ENCODE assay signal across 8 cellular contexts in genomic region chrX:49269010-49269767, GRCh38. TPM values are rescaled to one million over a fixed set of nuclear protein-coding genes. Genes with fewer than 3 reads are reported as not detected.
DNase-seq lines count a peak whose midpoint lies in the region; ATAC-seq, FAIRE-seq and TF ChIP-seq lines count a peak whose summit lies in the region.

No MANE protein-coding gene starts in this region.

- H3K9me3 ChIP-seq in keratinocyte (ENCODE audit: control insufficient read depth, low read depth, low read length), result no peaks in the 10 kb centered on the region

- no peaks in the 10 kb centered on the region for H4K20me1 ChIP-seq in keratinocyte (ENCODE audit: control insufficient read depth, extremely low read depth, insufficient read depth, low read length)

- no peaks in the 10 kb centered on the region for H3K36me3 ChIP-seq in keratinocyte (ENCODE audit: control insufficient read depth in 2 of 2, extremely low read depth in 1 of 2, insufficient read depth in 2 of 2, low read length in 2 of 2)

- TF ChIP-seq POLR2A in GM19193 (IDR thresholded peaks at IDR 0.05; ENCODE audit: extremely low read depth, insufficient read depth, insufficient read length), result peak; percentile 73

- H3K4me1 ChIP-seq in keratinocyte (ENCODE audit: control insufficient read depth, extremely low read depth, insufficient read depth, low read length), result peaks cover 14% of the 10 kb centered on the region

- dilution Hi-C loops in keratinocyte (cut with MboI; ENCODE audit: extremely low pct_ligation_motif_present, low sequenced_read_pairs), result no loop called here

- ATAC-seq in HG03432 (IDR thresholded peaks at IDR 0.05; ENCODE audit: unreplicated experiment), result peak; percentile 86

- DNase-seq in Ammon's horn (ENCODE audit: low spot score) (peak; percentile 98), NCI-H460 (ENCODE audit: extremely low read depth, low read depth) (peak; percentile 98), cerebellum (ENCODE audit: low spot score) (peak; percentile 93), keratinocyte (ENCODE audit: low read depth, low spot score) (peak; percentile 86)
- DNase-seq in activated CD4-positive, alpha-beta T cell treated with anti-CD3 and anti-CD28 coated beads for 1 hour, result peak; percentile 90
- peak; percentile 83 to 94 (median 93) for DNase-seq in stimulated activated CD4-positive, alpha-beta T cell treated with anti-CD3 and anti-CD28 coated beads, Interleukin-12 subunit alpha, Interleukin-12 subunit beta, amount 100 ng/mL, for 48 hours (ENCODE audit: low read depth in 2 of 3, low spot score in 1 of 3)

- H3K4me2 ChIP-seq in keratinocyte (ENCODE audit: control insufficient read depth, extremely low read depth, insufficient read depth, low read depth, low read length), result peak overlapping the region; percentile 88

- H2AFZ ChIP-seq in keratinocyte (ENCODE audit: control insufficient read depth, low read length), result peak overlapping the region; percentile 93

- H3K4me3 ChIP-seq in keratinocyte (ENCODE audit: control insufficient read depth in 2 of 3, extremely low read depth in 1 of 3, insufficient read depth in 2 of 3, low read depth in 1 of 3, low read length in 3 of 3), result peak overlapping the region; percentile 49 to 80 (median 62)

- peak overlapping the region; percentile 89 for H3K9ac ChIP-seq in keratinocyte (ENCODE audit: control insufficient read depth, extremely low read depth, insufficient read depth, low read length)

- H3K79me2 ChIP-seq in keratinocyte (ENCODE audit: control insufficient read depth, insufficient read depth, low read length), result peaks cover 2% of the 10 kb centered on the region

- peak; percentile 61 for FAIRE-seq in keratinocyte (lab: Jason Lieb, UNC)

- TF ChIP-seq CTCF in keratinocyte (optimal IDR thresholded peaks at IDR 0.05 in 1 of 3, IDR thresholded peaks at IDR 0.05 in 1 of 3, conservative IDR thresholded peaks at IDR 0.05 in 1 of 3; ENCODE audit: extremely low read depth in 1 of 3, insufficient read depth in 2 of 3, low read length in 3 of 3), result no peak

- peak overlapping the region; percentile 95 for H3K27ac ChIP-seq in keratinocyte (ENCODE audit: control insufficient read depth, insufficient read depth, low read length)

- no peaks in the 10 kb centered on the region for H3K9me1 ChIP-seq in keratinocyte (ENCODE audit: control insufficient read depth, extremely low read depth, insufficient read depth, low read length)

- H3K27me3 ChIP-seq in keratinocyte (ENCODE audit: control insufficient read depth, extremely low read depth, insufficient read depth, low read length), result no peaks in the 10 kb centered on the region

RNA-seq across cellular contexts. Expression of gene PPP1R3F, which starts 0.4 kb away (rescaled TPM):
- total RNA-seq in NCI-H460 (2014; rRNA removed; shearing (Covaris generic)), result 7.3 and 7.9 TPM in 2 replicates
- polyA plus RNA-seq in NCI-H460 (2014; cell fraction: nucleus; rRNA removed), result 6.5 and 8.0 TPM in 2 replicates
- 8.1 TPM for total RNA-seq in cerebellum
- polyA plus RNA-seq in keratinocyte, result 0.29 to 1.4 TPM (median 0.62 TPM) in 3 replicates
- 3.7 TPM for polyA plus RNA-seq in keratinocyte (2011; ENCODE audit: low read depth)
- polyA plus RNA-seq in keratinocyte (2011; cell fraction: cytosol; rRNA removed), result 0.55 and 0.64 TPM in 2 replicates
- 0.47 and 1.1 TPM in 2 replicates for polyA plus RNA-seq in keratinocyte (2011; cell fraction: nucleus; rRNA removed)
- polyA plus RNA-seq in keratinocyte (2012; ENCODE audit: low replicate concordance), result 0.49 and 1.4 TPM in 2 replicates
- 0.10 to 1.1 TPM (median 0.26 TPM) in 3 replicates for polyA minus RNA-seq in keratinocyte
- polyA minus RNA-seq in keratinocyte (2011; cell fraction: cytosol; rRNA and poly(A)+ RNA removed), result not detected
- 0.47 and 1.3 TPM in 2 replicates for polyA minus RNA-seq in keratinocyte (2011; cell fraction: nucleus; rRNA and poly(A)+ RNA removed)

RNA-seq across cellular contexts. Expression of gene FOXP3, which starts 4.7 kb away (rescaled TPM):
- total RNA-seq in NCI-H460 (2014; rRNA removed; shearing (Covaris generic)), result 0.09 and 0.10 TPM in 2 replicates
- not detected in 2 replicates for polyA plus RNA-seq in NCI-H460 (2014; cell fraction: nucleus; rRNA removed)
- not detected for total RNA-seq in cerebellum
- 0.05 to 0.12 TPM (median 0.06 TPM) in 3 replicates for polyA plus RNA-seq in keratinocyte
- not detected for polyA plus RNA-seq in keratinocyte (2011; ENCODE audit: low read depth)
- polyA plus RNA-seq in keratinocyte (2011; cell fraction: cytosol; rRNA removed), result 0.02 and 0.09 TPM in 2 replicates
- polyA plus RNA-seq in keratinocyte (2011; cell fraction: nucleus; rRNA removed), result 0.15 and 0.31 TPM in 2 replicates
- 0.18 and 0.31 TPM in 2 replicates for polyA plus RNA-seq in keratinocyte (2012; ENCODE audit: low replicate concordance)
- 0.10 to 0.46 TPM in 2 of 3 replicates, not detected in the other for polyA minus RNA-seq in keratinocyte
- not detected for polyA minus RNA-seq in keratinocyte (2011; cell fraction: cytosol; rRNA and poly(A)+ RNA removed)
- polyA minus RNA-seq in keratinocyte (2011; cell fraction: nucleus; rRNA and poly(A)+ RNA removed), result 0.21 TPM in 1 of 2 replicates, not detected in the other

RNA-seq across cellular contexts. Expression of gene CCDC22, which starts 33.9 kb away (rescaled TPM):
- 19.5 and 23.2 TPM in 2 replicates for total RNA-seq in NCI-H460 (2014; rRNA removed; shearing (Covaris generic))
- 34.0 and 36.7 TPM in 2 replicates for polyA plus RNA-seq in NCI-H460 (2014; cell fraction: nucleus; rRNA removed)
- total RNA-seq in cerebellum, result 6.6 TPM
- 8.2 to 13.5 TPM (median 8.5 TPM) in 3 replicates for polyA plus RNA-seq in keratinocyte
- polyA plus RNA-seq in keratinocyte (2011; ENCODE audit: low read depth), result 7.2 TPM
- 7.2 and 12.3 TPM in 2 replicates for polyA plus RNA-seq in keratinocyte (2011; cell fraction: cytosol; rRNA removed)
- polyA plus RNA-seq in keratinocyte (2011; cell fraction: nucleus; rRNA removed), result 13.9 and 15.8 TPM in 2 replicates
- 9.7 and 12.1 TPM in 2 replicates for polyA plus RNA-seq in keratinocyte (2012; ENCODE audit: low replicate concordance)
- polyA minus RNA-seq in keratinocyte, result 13.6 to 35.7 TPM (median 19.0 TPM) in 3 replicates
- 27.8 TPM for polyA minus RNA-seq in keratinocyte (2011; cell fraction: cytosol; rRNA and poly(A)+ RNA removed)
- 7.6 and 7.9 TPM in 2 replicates for polyA minus RNA-seq in keratinocyte (2011; cell fraction: nucleus; rRNA and poly(A)+ RNA removed)

RNA-seq across cellular contexts. Expression of gene GAGE10, which starts 34.3 kb away (rescaled TPM):
- total RNA-seq in NCI-H460 (2014; rRNA removed; shearing (Covaris generic)), result not detected in 2 replicates
- not detected in 2 replicates for polyA plus RNA-seq in NCI-H460 (2014; cell fraction: nucleus; rRNA removed)
- not detected for total RNA-seq in cerebellum
- polyA plus RNA-seq in keratinocyte, result not detected in 3 replicates
- not detected for polyA plus RNA-seq in keratinocyte (2011; ENCODE audit: low read depth)
- not detected in 2 replicates for polyA plus RNA-seq in keratinocyte (2011; cell fraction: cytosol; rRNA removed)
- polyA plus RNA-seq in keratinocyte (2011; cell fraction: nucleus; rRNA removed), result not detected in 2 replicates
- polyA plus RNA-seq in keratinocyte (2012; ENCODE audit: low replicate concordance), result not detected in 2 replicates
- not detected in 3 replicates for polyA minus RNA-seq in keratinocyte
- not detected for polyA minus RNA-seq in keratinocyte (2011; cell fraction: cytosol; rRNA and poly(A)+ RNA removed)
- not detected in 2 replicates for polyA minus RNA-seq in keratinocyte (2011; cell fraction: nucleus; rRNA and poly(A)+ RNA removed)

RNA-seq across cellular contexts. Expression of gene CACNA1F, which starts 36.0 kb away (rescaled TPM):
- total RNA-seq in NCI-H460 (2014; rRNA removed; shearing (Covaris generic)), result 0.05 TPM in 1 of 2 replicates, not detected in the other
- 0.02 and 0.14 TPM in 2 replicates for polyA plus RNA-seq in NCI-H460 (2014; cell fraction: nucleus; rRNA removed)
- 0.36 TPM for total RNA-seq in cerebellum
- polyA plus RNA-seq in keratinocyte, result 0.03 TPM in 1 of 3 replicates, not detected in the others
- polyA plus RNA-seq in keratinocyte (2011; ENCODE audit: low read depth), result not detected
- not detected in 2 replicates for polyA plus RNA-seq in keratinocyte (2011; cell fraction: cytosol; rRNA removed)
- 0.01 TPM in 1 of 2 replicates, not detected in the other for polyA plus RNA-seq in keratinocyte (2011; cell fraction: nucleus; rRNA removed)
- not detected in 2 replicates for polyA plus RNA-seq in keratinocyte (2012; ENCODE audit: low replicate concordance)
- not detected in 3 replicates for polyA minus RNA-seq in keratinocyte
- not detected for polyA minus RNA-seq in keratinocyte (2011; cell fraction: cytosol; rRNA and poly(A)+ RNA removed)
- polyA minus RNA-seq in keratinocyte (2011; cell fraction: nucleus; rRNA and poly(A)+ RNA removed), result not detected in 2 replicates

Comparison
In these comparisons a context has a peak if more than half of its experiments do, and no peak if none do; other contexts are left out.
1. Peak in every context shown above with its lines: DNase-seq, ATAC-seq, H3K4me3 ChIP-seq and H3K27ac ChIP-seq.